ENCODE assay signal across 22 cellular contexts in the genomic region with DNA sequence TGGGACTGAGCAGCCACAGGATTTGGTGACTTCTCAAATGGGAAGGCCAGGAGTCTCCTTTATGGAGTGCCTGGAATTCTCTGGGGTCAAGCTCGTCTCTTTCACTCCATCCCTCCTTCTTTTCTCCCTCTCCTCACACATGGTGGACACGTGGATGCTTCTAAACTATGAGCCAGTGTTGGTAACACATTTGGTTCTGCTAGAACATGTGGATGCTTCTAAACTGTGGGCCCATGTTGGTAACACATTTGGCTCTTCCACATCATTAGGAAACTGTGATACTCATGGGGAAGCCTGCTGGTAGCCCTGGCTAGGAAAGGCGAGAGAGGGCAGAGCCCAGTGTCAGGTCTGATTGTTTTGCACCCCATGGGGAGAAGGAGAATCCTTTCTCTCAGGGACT. TPM values are rescaled to one million over a fixed set of nuclear protein-coding genes. Genes with fewer than 3 reads are reported as not detected.
"Had no signal": no experiment of that assay in that cellular context is flagged by ENCODE, and none has a peak within 500 bp of the region (broad histone marks: within the 10 kb centered on the region; RNA-seq: fewer than 3 reads in every experiment).

No MANE protein-coding gene starts in this region.

- DNase-seq: activated B cell treated with CpG ODN at 0.5 μM for 24 hours; activated CD4-positive, alpha-beta T cell treated with anti-CD3 and anti-CD28 coated beads for 48 hours; activated CD8-positive, alpha-beta memory T cell treated with anti-CD3 and anti-CD28 coated beads, Interleukin-2, amount 50 U/mL, for 4 hours; activated CD8-positive, alpha-beta T cell treated with anti-CD3 and anti-CD28 coated beads, Interleukin-2, amount 10 ng/mL, durations not matched to agents 7 days and 5 days; activated effector memory CD4-positive, alpha-beta T cell treated with anti-CD3 and anti-CD28 coated beads, Interleukin-2, amount 50 U/mL, for 16 hours; activated T-cell treated with anti-CD3 and anti-CD28 coated beads, Interleukin-2, amount 50 U/mL, for 48 hours; cortex of kidney; effector CD8-positive, alpha-beta T cell; hypothalamus; nephron progenitor cell; occipital lobe; stimulated activated CD4-positive, alpha-beta T cell treated with anti-CD3 and anti-CD28 coated beads, Interleukin-12 subunit alpha, Interleukin-12 subunit beta, amount 100 ng/mL, for 4 hours; stimulated activated CD4-positive, alpha-beta T cell treated with anti-CD3 and anti-CD28 coated beads, Interleukin-2, amount 100 ng/mL, for 24 hours; stomach; testis; upper lobe of right lung had no signal

- H3K4me3 ChIP-seq: prostate gland, stomach, testis, upper lobe of right lung had no signal

- ATAC-seq: activated CD8-positive, alpha-beta T cell treated with anti-CD3 and anti-CD28 coated beads, Interleukin-2, amount 10 ng/mL, durations not matched to agents 7 days and 5 days had no signal

- H3K27me3 ChIP-seq: stomach, testis, upper lobe of right lung had no signal

- H3K9me3 ChIP-seq: prostate gland, stomach, testis, upper lobe of right lung had no signal

- H3K36me3 ChIP-seq: prostate gland, stomach, upper lobe of right lung had no signal

- H3K4me1 ChIP-seq: prostate gland, stomach, testis, upper lobe of right lung had no signal

- H3K27ac ChIP-seq: epithelial cell of prostate, stomach, testis, upper lobe of right lung had no signal

RNA-seq across cellular contexts. Expression of gene CST4, which starts 3.9 kb away (rescaled TPM):
- total RNA-seq: activated B cell treated with CpG ODN at 0.5 μM for 24 hours; activated CD8-positive, alpha-beta T cell treated with anti-CD3 and anti-CD28 coated beads, Interleukin-2, amount 10 ng/mL, durations not matched to agents 7 days and 5 days; kidney epithelial cell; lower leg skin; mesothelial cell of epicardium; occipital lobe; stomach; T-helper 2 cell treated with Interferon-gamma antibody and Interleukin-4, amounts not matched to agents 100 ng/mL and 5 ng/mL, for 36 hours; testis; upper lobe of right lung had no signal
- polyA plus RNA-seq: stomach had no signal

RNA-seq across cellular contexts. Expression of gene CST3, which starts 55.0 kb away (rescaled TPM):
- total RNA-seq: activated B cell treated with CpG ODN at 0.5 μM for 24 hours had no signal

RNA-seq across cellular contexts. Expression of gene CST1, which starts 58.0 kb away (rescaled TPM):
- total RNA-seq: activated B cell treated with CpG ODN at 0.5 μM for 24 hours; activated CD8-positive, alpha-beta T cell treated with anti-CD3 and anti-CD28 coated beads, Interleukin-2, amount 10 ng/mL, durations not matched to agents 7 days and 5 days; kidney epithelial cell; mesothelial cell of epicardium; occipital lobe; stomach; T-helper 2 cell treated with Interferon-gamma antibody and Interleukin-4, amounts not matched to agents 100 ng/mL and 5 ng/mL, for 36 hours; upper lobe of right lung had no signal
